Comparison of ENCODE assay signal across 1 cellular context in the genomic region with DNA sequence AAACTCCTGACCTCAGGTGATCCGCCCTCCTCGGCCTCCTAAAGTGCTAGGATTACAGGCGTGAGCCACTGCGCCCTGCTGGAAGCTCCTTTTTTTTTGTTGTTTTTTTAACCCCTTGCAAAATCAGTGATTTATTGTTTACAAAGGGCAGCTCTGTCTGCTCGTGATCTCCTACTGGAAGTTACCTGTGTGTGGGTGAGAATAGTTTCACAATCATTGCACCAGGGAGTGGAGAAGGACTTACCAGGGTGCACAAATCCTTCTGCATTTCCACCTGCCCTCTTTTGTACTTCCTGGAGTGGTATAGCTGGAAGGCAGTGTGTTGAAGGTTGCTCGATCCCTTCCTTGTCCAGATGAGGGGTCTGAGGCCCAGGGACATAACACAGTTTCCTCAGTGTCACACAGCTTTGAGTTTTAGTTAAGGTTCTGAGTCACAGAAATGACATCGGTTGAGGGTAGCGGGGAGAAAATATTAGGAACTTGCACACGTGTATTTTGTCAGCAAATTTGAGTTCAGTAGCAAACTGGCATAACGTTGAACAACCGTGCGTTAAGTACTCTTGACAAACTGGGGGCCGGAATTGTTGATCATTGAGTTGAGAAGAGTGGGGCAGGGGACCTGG.
A peak's percentile ranks its signal among the peaks of the same experiment; 100 is the strongest.
TF ChIP-seq lines count a peak whose summit lies in the region.

No MANE protein-coding gene starts in this region.

TF ChIP-seq in HCT116, 20 proteins besides CTCF, POLR2A, EP300 and RAD21 (continued from another document):
- no peak for TF ChIP-seq YY1 (IDR thresholded peaks at IDR 0.05; ENCODE audit: extremely low read depth, insufficient replicate concordance, low read depth, low read length)
- TF ChIP-seq TCF7L2 (IDR thresholded peaks at IDR 0.05; ENCODE audit: borderline replicate concordance, extremely low read depth, insufficient read depth, insufficient read length), result no peak
- no peak for TF ChIP-seq EZH2phosphoT487 (IDR thresholded peaks at IDR 0.05; ENCODE audit: borderline replicate concordance)
- TF ChIP-seq EGR1 (IDR thresholded peaks at IDR 0.05; ENCODE audit: low read depth), result peak; percentile 69
- TF ChIP-seq SP1 (IDR thresholded peaks at IDR 0.05; ENCODE audit: low read depth), result peak; percentile 57
- no peak for TF ChIP-seq EZH2 (IDR thresholded peaks at IDR 0.05)
- TF ChIP-seq SIN3A (IDR thresholded peaks at IDR 0.05; ENCODE audit: low read depth), result no peak
- TF ChIP-seq, protein P1, sequence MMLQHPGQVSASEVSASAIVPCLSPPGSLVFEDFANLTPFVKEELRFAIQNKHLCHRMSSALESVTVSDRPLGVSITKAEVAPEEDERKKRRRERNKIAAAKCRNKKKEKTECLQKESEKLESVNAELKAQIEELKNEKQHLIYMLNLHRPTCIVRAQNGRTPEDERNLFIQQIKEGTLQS (IDR thresholded peaks at IDR 0.05), result no peak
